Comparison of ENCODE assay signal across 9 cellular contexts in the genomic region with DNA sequence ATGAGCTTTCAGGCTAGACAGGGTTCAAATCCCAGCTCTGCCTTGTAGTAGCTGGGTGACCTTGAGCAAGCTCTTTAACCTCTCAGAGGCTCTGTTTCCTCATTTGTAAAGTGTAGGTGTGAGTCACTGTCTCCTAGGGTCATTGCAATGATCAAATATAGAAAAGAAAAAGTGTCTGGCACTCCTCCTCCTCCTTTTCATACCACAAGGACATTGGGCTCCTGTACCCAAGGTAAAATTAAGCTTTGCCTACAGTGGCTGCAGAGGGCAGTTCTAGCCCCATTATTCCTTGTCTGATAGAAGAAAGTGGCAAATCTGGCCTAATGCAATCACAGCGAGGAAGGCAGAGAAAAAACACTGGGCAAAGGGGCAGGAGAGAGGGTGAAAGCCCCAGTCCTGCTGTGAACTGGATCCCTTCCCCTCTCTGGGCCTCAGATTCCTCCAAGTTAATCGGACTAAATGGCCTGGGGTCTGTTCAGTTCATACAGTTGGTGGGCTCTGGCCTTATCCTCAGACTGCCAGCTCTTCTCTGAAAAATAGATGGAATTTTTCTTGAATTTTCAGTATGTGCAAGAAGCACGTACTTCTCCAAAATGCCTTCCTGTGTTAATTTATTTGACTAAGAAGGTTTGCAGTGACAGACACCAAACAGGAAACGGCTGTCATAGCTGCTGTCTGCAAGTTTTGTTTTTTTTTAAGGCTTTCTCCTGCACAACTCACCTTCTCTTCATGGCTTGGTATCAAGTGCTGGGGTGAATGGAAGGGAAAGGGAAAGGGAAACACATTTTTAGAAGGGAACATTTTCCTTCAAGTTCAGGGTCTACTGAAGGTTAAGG. TPM values are rescaled to one million over a fixed set of nuclear protein-coding genes. Genes with fewer than 3 reads are reported as not detected.
DNase-seq lines count a peak whose midpoint lies in the region; ATAC-seq and TF ChIP-seq lines count a peak whose summit lies in the region.
"Had no signal": no experiment of that assay in that cellular context is flagged by ENCODE, and none has a peak within 500 bp of the region (broad histone marks: within the 10 kb centered on the region; RNA-seq: fewer than 3 reads in every experiment).

No MANE protein-coding gene starts in this region.

- H3K4me1 ChIP-seq in left ventricle myocardium inferior: peaks cover 53% of the 10 kb centered on the region
- peaks cover 0 to 6% (median 0%) of the 10 kb centered on the region in 4 donors for H3K4me1 ChIP-seq in transverse colon
- no peaks in the 10 kb centered on the region for H3K4me1 ChIP-seq in endodermal cell (ENCODE audit: control insufficient read depth, insufficient read depth, low read length)

- no peak for DNase-seq in left ventricle myocardium inferior
- no peak for DNase-seq in left cardiac atrium
- no peak for DNase-seq in activated T-cell treated with anti-CD3 and anti-CD28 coated beads, Interleukin-2, amount 50 U/mL, for 4 hours
- no peak for DNase-seq in transverse colon
- no peak for DNase-seq in retina
- no peak for DNase-seq in AG08396 (ENCODE audit: low spot score)
- no peak for DNase-seq in endodermal cell
- DNase-seq: foreskin fibroblast had no signal

- TF ChIP-seq POLR2A in transverse colon (IDR thresholded peaks at IDR 0.05): no peak

- H3K9ac ChIP-seq in endodermal cell (ENCODE audit: extremely low read depth, low read length, poor library complexity, severe bottlenecking): no peak overlapping the region

- intact Hi-C loops in left ventricle myocardium inferior (cut with micrococcal nuclease) (no loop called here), left cardiac atrium (cut with DNase I) (no loop called here), transverse colon (cut with DNase I; ENCODE audit: low total_unique reads) (no loop called here)

- peaks cover 2% of the 10 kb centered on the region for H3K36me3 Mint-ChIP-seq in activated T-cell treated with anti-CD3 and anti-CD28 coated beads, Interleukin-2, amount 50 U/mL, for 4 hours (ENCODE audit: insufficient read depth)
- H3K36me3 Mint-ChIP-seq in endodermal cell (ENCODE audit: low read depth): no peaks in the 10 kb centered on the region

- H3K27ac Mint-ChIP-seq in endodermal cell: no peak overlapping the region

- peak overlapping the region; percentile 87 for H3K27ac ChIP-seq in left ventricle myocardium inferior (replicated peaks)
- peak overlapping the region; percentile 21 to 51 (median 42) for H3K27ac ChIP-seq in transverse colon
- H3K27ac ChIP-seq in endodermal cell (ENCODE audit: low read depth, low read length): no peak overlapping the region

- peaks cover 85% of the 10 kb centered on the region for H3K4me1 Mint-ChIP-seq in activated T-cell treated with anti-CD3 and anti-CD28 coated beads, Interleukin-2, amount 50 U/mL, for 4 hours (ENCODE audit: low read depth)
- H3K4me1 Mint-ChIP-seq in endodermal cell: peaks cover 19% of the 10 kb centered on the region

- H3K4me3 Mint-ChIP-seq in activated T-cell treated with anti-CD3 and anti-CD28 coated beads, Interleukin-2, amount 50 U/mL, for 4 hours: peak overlapping the region; percentile 42
- H3K4me3 Mint-ChIP-seq in endodermal cell: no peak overlapping the region

- H3K36me3 ChIP-seq in left ventricle myocardium inferior (no peaks in the 10 kb centered on the region), transverse colon (no peaks in the 10 kb centered on the region), endodermal cell (ENCODE audit: control insufficient read depth, insufficient read depth, low read length) (no peaks in the 10 kb centered on the region)

- in situ Hi-C loops in transverse colon (cut with MboI; ENCODE audit: low pct_ligation_motif_present in 1 of 4, low pct_unique_long_range_greater_than_20kb in 1 of 4, low sequenced_read_pairs in 3 of 4): no loop called here

- TF ChIP-seq CTCF in left ventricle myocardium inferior (IDR thresholded peaks at IDR 0.05; ENCODE audit: borderline replicate concordance): no peak
- TF ChIP-seq CTCF in transverse colon (IDR thresholded peaks at IDR 0.05): no peak
- no peak for TF ChIP-seq CTCF in endodermal cell (conservative IDR thresholded peaks at IDR 0.05)

- 68 to 75% methylated on average over 1 to 4 of the region's 4 CpGs for WGBS in transverse colon (ENCODE audit: low coverage in 1 of 2), 2 donors
- WGBS in endodermal cell (ENCODE audit: insufficient coverage in 1 of 2, insufficient read length in 1 of 2), 2 experiments: 88 to 92% methylated on average over 2 to 4 of the region's 4 CpGs

- no peak overlapping the region for H3K4me3 ChIP-seq in left ventricle myocardium inferior
- no peak overlapping the region for H3K4me3 ChIP-seq in transverse colon
- no peak overlapping the region for H3K4me3 ChIP-seq in endodermal cell (ENCODE audit: low read length)

- no peaks in the 10 kb centered on the region for H3K27me3 Mint-ChIP-seq in activated T-cell treated with anti-CD3 and anti-CD28 coated beads, Interleukin-2, amount 50 U/mL, for 4 hours (ENCODE audit: low read depth)
- peaks cover 6% of the 10 kb centered on the region for H3K27me3 Mint-ChIP-seq in endodermal cell (ENCODE audit: insufficient read depth)

- no peak for TF ChIP-seq EP300 in transverse colon (IDR thresholded peaks at IDR 0.05; ENCODE audit: low read depth)

- H3K9me3 ChIP-seq in left ventricle myocardium inferior (replicated peaks) (no peaks in the 10 kb centered on the region), transverse colon (no peaks in the 10 kb centered on the region), endodermal cell (ENCODE audit: control insufficient read depth, low read length) (no peaks in the 10 kb centered on the region)

- ATAC-seq in left cardiac atrium (no peak), HG03175 (IDR thresholded peaks at IDR 0.05; ENCODE audit: unreplicated experiment) (peak; percentile 63)
- peak; percentile 68 to 74 for ATAC-seq in activated T-cell treated with anti-CD3 and anti-CD28 coated beads, Interleukin-2, amount 50 U/mL, for 4 hours

- no peaks in the 10 kb centered on the region for H3K27me3 ChIP-seq in left ventricle myocardium inferior (ENCODE audit: low read depth)
- no peaks in the 10 kb centered on the region for H3K27me3 ChIP-seq in transverse colon
- no peaks in the 10 kb centered on the region for H3K27me3 ChIP-seq in endodermal cell (ENCODE audit: control insufficient read depth, insufficient read depth, low read length, poor library complexity, severe bottlenecking)

- H3K9me3 Mint-ChIP-seq in activated T-cell treated with anti-CD3 and anti-CD28 coated beads, Interleukin-2, amount 50 U/mL, for 4 hours: no peaks in the 10 kb centered on the region
- no peaks in the 10 kb centered on the region for H3K9me3 Mint-ChIP-seq in endodermal cell

RNA-seq across cellular contexts. Expression of a gene that starts 35.3 kb away (rescaled TPM):
- 45.8 TPM for total RNA-seq in left ventricle myocardium inferior
- 10 to 100 TPM; 40.8 to 43.2 TPM for total RNA-seq in left cardiac atrium
- 100 to 1,000 TPM; 163 to 216 (median 185) TPM for total RNA-seq in activated T-cell treated with anti-CD3 and anti-CD28 coated beads, Interleukin-2, amount 50 U/mL, for 4 hours
- total RNA-seq in transverse colon: 10 to 100 TPM in 3 of 4 donors, 1 to 10 TPM in 1; 5.6 to 54.1 (median 35.6) TPM
- 1 to 10 TPM; 5.4 TPM for total RNA-seq in endodermal cell
- polyA plus RNA-seq in endodermal cell (2013, experiment 1 of 2): 14.1 TPM
- polyA plus RNA-seq in endodermal cell (2013, experiment 2 of 2): 13.2 TPM

Comparison
In these comparisons a context has a peak if more than half of its experiments do, and no peak if none do; other contexts are left out.
1. ATAC-seq: peak in HG03175 (single experiment) and activated T-cell treated with anti-CD3 and anti-CD28 coated beads, Interleukin-2, amount 50 U/mL, for 4 hours (2 of 2); none in left cardiac atrium (0 of 2).